32 cellular contexts compared by ENCODE assay signal in the genomic region with DNA sequence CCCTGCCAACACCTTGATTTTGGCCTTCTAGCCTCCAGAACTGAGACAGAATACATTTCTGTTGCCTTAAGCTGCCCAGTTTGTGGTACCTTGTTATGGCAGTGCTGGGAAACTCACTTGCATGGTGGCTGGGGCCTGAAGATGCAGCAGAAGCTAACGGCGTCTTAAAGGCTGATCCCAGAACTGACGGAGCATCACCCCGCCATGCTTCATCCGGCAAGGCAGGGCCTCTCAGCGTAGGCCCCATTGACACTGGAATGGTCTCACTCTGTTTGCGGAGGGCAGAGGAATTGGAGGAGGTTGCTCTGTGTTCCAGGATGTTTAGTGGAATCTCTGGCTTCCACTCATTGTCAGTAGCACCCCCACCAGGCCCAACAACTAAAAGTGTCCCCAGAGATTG.
"Had no signal": no experiment of that assay in that cellular context is flagged by ENCODE, and none has a peak within 500 bp of the region (broad histone marks: within the 10 kb centered on the region; RNA-seq: fewer than 3 reads in every experiment).

No MANE protein-coding gene starts in this region.

- DNase-seq: activated B cell treated with CpG ODN at 0.5 μM for 24 hours; activated CD4-positive, alpha-beta T cell treated with anti-CD3 and anti-CD28 coated beads for 48 hours; activated CD4-positive, alpha-beta T cell treated with anti-CD3 and anti-CD28 coated beads, Interleukin-2, amount 50 U/mL, for 1 hour; activated CD4-positive, alpha-beta T cell treated with anti-CD3 and anti-CD28 coated beads, Interleukin-2, amount 50 U/mL, for 48 hours; activated CD8-positive, alpha-beta memory T cell treated with anti-CD3 and anti-CD28 coated beads for 24 hours; activated CD8-positive, alpha-beta T cell treated with anti-CD3 and anti-CD28 coated beads for 36 hours; activated effector memory CD4-positive, alpha-beta T cell treated with Interleukin-2 at 50 U/mL for 16 hours; activated gamma-delta T cell treated with Interleukin-2 at 50 U/mL for 16 hours; activated naive CD4-positive, alpha-beta T cell treated with anti-CD3 and anti-CD28 coated beads, Interleukin-2, amount 50 U/mL, for 16 hours; activated naive CD4-positive, alpha-beta T cell treated with Interleukin-2 at 50 U/mL for 16 hours; activated naive CD8-positive, alpha-beta T cell treated with anti-CD3 and anti-CD28 coated beads for 36 hours; activated naive CD8-positive, alpha-beta T cell treated with anti-CD3 and anti-CD28 coated beads, Interleukin-2, amount 50 U/mL, for 24 hours; activated T-cell treated with anti-CD3 and anti-CD28 coated beads, Interleukin-2, amount 50 U/mL, for 4 hours; adrenal gland; amygdala; aorta; central memory CD4-positive, alpha-beta T cell; cerebellar nuclear complex; colonic mucosa; effector CD8-positive, alpha-beta T cell; foreskin fibroblast; T-helper 1 cell; T-helper 17 cell; T1000; WERI-Rb-1 had no signal

- H3K9me3 ChIP-seq: adrenal gland, breast epithelium, colonic mucosa had no signal

- H3K4me3 Mint-ChIP-seq: activated B cell treated with CpG ODN at 0.5 μM for 24 hours; activated CD8-positive, alpha-beta T cell treated with anti-CD3 and anti-CD28 coated beads for 36 hours; activated naive CD8-positive, alpha-beta T cell treated with anti-CD3 and anti-CD28 coated beads for 36 hours; activated naive CD8-positive, alpha-beta T cell treated with anti-CD3 and anti-CD28 coated beads, Interleukin-2, amount 50 U/mL, for 24 hours; activated T-cell treated with anti-CD3 and anti-CD28 coated beads, Interleukin-2, amount 50 U/mL, for 4 hours; activated T-helper 17 cell treated with anti-CD3 and anti-CD28 coated beads, Interleukin-2, amount 50 U/mL, for 72 hours; brain; T-helper 17 cell; T-helper 2 cell treated with Interferon-gamma antibody and Interleukin-4, amounts not matched to agents 5 μg/mL and 100 μg/mL, for 36 hours had no signal

- H3K4me1 ChIP-seq: adrenal gland, breast epithelium, colonic mucosa had no signal

- H3K27ac Mint-ChIP-seq: activated B cell treated with CpG ODN at 0.5 μM for 24 hours; activated CD8-positive, alpha-beta T cell treated with anti-CD3 and anti-CD28 coated beads for 36 hours; activated naive CD8-positive, alpha-beta T cell treated with anti-CD3 and anti-CD28 coated beads for 36 hours; activated naive CD8-positive, alpha-beta T cell treated with anti-CD3 and anti-CD28 coated beads, Interleukin-2, amount 50 U/mL, for 24 hours; activated T-helper 17 cell treated with anti-CD3 and anti-CD28 coated beads, Interleukin-2, amount 50 U/mL, for 72 hours; brain; T-helper 17 cell; T-helper 2 cell treated with Interferon-gamma antibody and Interleukin-4, amounts not matched to agents 5 μg/mL and 100 μg/mL, for 36 hours had no signal

- H3K36me3 Mint-ChIP-seq: activated naive CD8-positive, alpha-beta T cell treated with anti-CD3 and anti-CD28 coated beads for 36 hours; brain had no signal

- ATAC-seq: activated CD4-positive, CD25-positive, alpha-beta regulatory T cell treated with anti-CD3 and anti-CD28 coated beads, Interleukin-2, amount 50 U/mL, for 24 hours; activated CD8-positive, alpha-beta T cell treated with anti-CD3 and anti-CD28 coated beads for 36 hours; activated naive CD8-positive, alpha-beta T cell treated with anti-CD3 and anti-CD28 coated beads, Interleukin-2, amount 50 U/mL, for 24 hours; activated T-cell treated with anti-CD3 and anti-CD28 coated beads, Interleukin-2, amount 50 U/mL, for 4 hours; activated T-helper 17 cell treated with anti-CD3 and anti-CD28 coated beads, Interleukin-2, amount 50 U/mL, for 72 hours; T-helper 17 cell had no signal

- H3K27ac ChIP-seq: adrenal gland, breast epithelium, cardiac muscle cell, colonic mucosa, epithelial cell of prostate, WERI-Rb-1 had no signal

- H3K4me1 Mint-ChIP-seq: activated T-helper 17 cell treated with anti-CD3 and anti-CD28 coated beads, Interleukin-2, amount 50 U/mL, for 72 hours had no signal

- H3K4me3 ChIP-seq: adrenal gland, breast epithelium, cardiac muscle cell, colonic mucosa had no signal

- H3K27me3 ChIP-seq: adrenal gland, breast epithelium, cardiac muscle cell, colonic mucosa had no signal

- H3K27me3 Mint-ChIP-seq: activated CD8-positive, alpha-beta T cell treated with anti-CD3 and anti-CD28 coated beads for 36 hours; activated naive CD8-positive, alpha-beta T cell treated with anti-CD3 and anti-CD28 coated beads for 36 hours; activated naive CD8-positive, alpha-beta T cell treated with anti-CD3 and anti-CD28 coated beads, Interleukin-2, amount 50 U/mL, for 24 hours; activated T-helper 17 cell treated with anti-CD3 and anti-CD28 coated beads, Interleukin-2, amount 50 U/mL, for 72 hours had no signal

- H3K9me3 Mint-ChIP-seq: activated B cell treated with CpG ODN at 0.5 μM for 24 hours; activated CD8-positive, alpha-beta T cell treated with anti-CD3 and anti-CD28 coated beads for 36 hours; activated naive CD8-positive, alpha-beta T cell treated with anti-CD3 and anti-CD28 coated beads for 36 hours; activated naive CD8-positive, alpha-beta T cell treated with anti-CD3 and anti-CD28 coated beads, Interleukin-2, amount 50 U/mL, for 24 hours; activated T-cell treated with anti-CD3 and anti-CD28 coated beads, Interleukin-2, amount 50 U/mL, for 4 hours; activated T-helper 17 cell treated with anti-CD3 and anti-CD28 coated beads, Interleukin-2, amount 50 U/mL, for 72 hours; brain; T-helper 2 cell treated with Interferon-gamma antibody and Interleukin-4, amounts not matched to agents 5 μg/mL and 100 μg/mL, for 36 hours had no signal

- H3K36me3 ChIP-seq: adrenal gland, breast epithelium, cardiac muscle cell, colonic mucosa, WERI-Rb-1 had no signal
